In the genomic region with DNA sequence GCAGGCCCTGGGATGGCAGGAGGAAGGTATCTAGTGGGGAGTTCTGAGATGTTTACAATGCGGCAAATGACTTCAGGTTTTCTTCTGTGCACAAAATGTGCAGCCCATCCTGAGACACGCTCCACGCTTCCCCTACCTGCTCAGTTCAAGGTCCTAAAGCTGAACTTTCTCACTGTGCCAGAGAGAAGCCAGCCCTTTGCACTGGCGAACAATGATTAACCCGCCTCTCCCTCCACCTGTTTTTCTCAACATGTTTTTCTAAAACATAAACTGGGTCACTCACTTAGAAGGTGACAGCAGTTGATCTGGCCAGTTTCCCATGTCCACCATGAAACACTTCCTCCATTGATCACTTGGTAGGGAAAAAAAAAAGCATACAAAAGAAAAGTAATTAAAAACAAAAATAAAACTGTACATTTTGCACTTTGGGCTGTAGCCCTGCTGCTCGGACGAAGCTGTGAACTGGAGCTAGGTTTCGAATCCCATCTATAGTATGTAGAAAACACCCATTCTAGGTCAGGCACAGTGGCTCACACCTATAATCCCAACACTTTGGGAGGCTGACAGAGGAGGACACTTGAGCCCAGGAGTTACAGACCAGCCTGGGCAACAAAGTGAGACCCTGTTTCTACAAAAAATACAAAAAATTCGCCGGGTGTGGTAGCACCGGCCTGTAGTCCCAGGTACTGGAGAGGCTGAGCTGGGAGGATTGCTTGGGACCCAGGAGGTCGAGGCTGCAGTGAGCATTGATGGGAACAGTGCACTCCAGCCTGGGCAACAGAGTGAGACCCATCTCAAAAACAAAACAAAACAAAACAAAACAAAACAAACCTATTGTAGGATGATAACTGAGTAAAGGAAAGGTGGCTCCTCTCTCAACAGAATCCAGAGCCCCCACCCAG, we compare ENCODE assay signal across 17 cellular contexts. TPM values are rescaled to one million over a fixed set of nuclear protein-coding genes. Genes with fewer than 3 reads are reported as not detected.
DNase-seq lines count a peak whose midpoint lies in the region; ATAC-seq, FAIRE-seq and TF ChIP-seq lines count a peak whose summit lies in the region.
"Had no signal": no experiment of that assay in that cellular context is flagged by ENCODE, and none has a peak within 500 bp of the region (broad histone marks: within the 10 kb centered on the region; RNA-seq: fewer than 3 reads in every experiment).

No MANE protein-coding gene starts in this region.

- H3K9ac ChIP-seq in BLaER1 treated with 17β-estradiol and CSF1 and Interleukin-3, amounts not matched to agents 10 nM and 100 nM = peak overlapping the region in 2 of 11 experiments; percentile 50 to 71; a peak in 3 of 22 replicates

- FAIRE-seq in islet of Langerhans (lab: Jason Lieb, UNC) = peak; percentile 95

- POLR2A ChIA-PET in RWPE1 (lab: Yijun Ruan, JAX; ENCODE audit: low non-redundant PET) = no interaction called here

- H3K36me3 ChIP-seq in BLaER1 treated with 17β-estradiol and CSF1 and Interleukin-3, amounts not matched to agents 10 nM and 100 nM = no peaks in the 10 kb centered on the region
- H3K36me3 ChIP-seq in psoas muscle (ENCODE audit: insufficient read depth in 1 of 2, low read depth in 1 of 2) = no peaks in the 10 kb centered on the region

- peak overlapping the region in 10 of 11 experiments; percentile 15 to 80 (median 65); a peak in 15 of 22 replicates for H3K27ac ChIP-seq in BLaER1 treated with 17β-estradiol and CSF1 and Interleukin-3, amounts not matched to agents 10 nM and 100 nM
- H3K27ac ChIP-seq in RWPE1 (peak overlapping the region; percentile 69), psoas muscle (peak overlapping the region; percentile 86), foreskin keratinocyte (no peak overlapping the region)

- peak in 1 of 4 donors; percentile 22 for ATAC-seq in psoas muscle
- no peak for ATAC-seq in foreskin keratinocyte
- no peak for ATAC-seq in stimulated activated naive CD8-positive, alpha-beta T cell treated with anti-CD3 and anti-CD28 coated beads, Interleukin-15, Interleukin-2, amounts not matched to agents 100 U/mL and 50 U/mL, for 24 hours
- ATAC-seq: activated T-cell treated with anti-CD3 and anti-CD28 coated beads, Interleukin-2, amount 50 U/mL, for 72 hours; T-helper 17 cell had no signal

- H3K9me3 ChIP-seq in BLaER1 treated with 17β-estradiol and CSF1 and Interleukin-3, amounts not matched to agents 10 nM and 100 nM (replicated peaks in 1 of 11) = no peaks in the 10 kb centered on the region
- H3K9me3 ChIP-seq in psoas muscle = no peaks in the 10 kb centered on the region

- intact Hi-C loops in psoas muscle (cut with DNase I) = no loop called here

- H3K4me1 ChIP-seq in BLaER1 treated with 17β-estradiol and CSF1 and Interleukin-3, amounts not matched to agents 10 nM and 100 nM = peaks cover 12 to 67% (median 49%) of the 10 kb centered on the region in 10 experiments
- H3K4me1 ChIP-seq in psoas muscle (peaks cover 47% of the 10 kb centered on the region), foreskin keratinocyte (peaks cover 10% of the 10 kb centered on the region)

- H3K4me3 ChIP-seq in BLaER1 treated with 17β-estradiol and CSF1 and Interleukin-3, amounts not matched to agents 10 nM and 100 nM = 0 out of 20 replicates have a peak overlapping the region, but pooled peaks of 1 of the 10 experiments have one; percentile 1
- H3K4me3 ChIP-seq in psoas muscle = peak overlapping the region; percentile 15

- no peaks in the 10 kb centered on the region for H4K20me1 ChIP-seq in BLaER1 treated with 17β-estradiol and CSF1 and Interleukin-3, amounts not matched to agents 10 nM and 100 nM

- WGBS in psoas muscle, 3 donors = 71 to 74% (median 71%) methylated on average over 12 of the region's 12 CpGs

- DNase-seq in RWPE1 (ENCODE audit: low spot score) = no peak
- no peak for DNase-seq in psoas muscle
- no peak for DNase-seq in foreskin keratinocyte
- DNase-seq in stimulated activated naive CD8-positive, alpha-beta T cell treated with anti-CD3 and anti-CD28 coated beads, Interleukin-15, Interleukin-2, amounts not matched to agents 100 U/mL and 50 U/mL, for 24 hours = no peak
- no peak for DNase-seq in NCI-H1105 treated with DMSO at 0.1 percent for 48 hours (lab: John Stamatoyannopoulos, UW)
- no peak for DNase-seq in activated gamma-delta T cell (lab: John Stamatoyannopoulos, UW)
- DNase-seq: activated CD4-positive, alpha-beta T cell treated with anti-CD3 and anti-CD28 coated beads, Interleukin-2, amount 10 ng/mL, durations not matched to agents 24 days and 14 days; activated T-cell treated with anti-CD3 and anti-CD28 coated beads, Interleukin-2, amount 50 U/mL, for 72 hours; DND-41; effector CD8-positive, alpha-beta T cell; NCI-H1417; T-helper 17 cell had no signal

- no peak for TF ChIP-seq CTCF in RWPE1 (conservative IDR thresholded peaks at IDR 0.05; ENCODE audit: low read depth)
- TF ChIP-seq CTCF in psoas muscle (IDR thresholded peaks at IDR 0.05) = no peak
- TF ChIP-seq CTCF in foreskin keratinocyte (conservative IDR thresholded peaks at IDR 0.05) = no peak

- no peaks in the 10 kb centered on the region for H3K27me3 ChIP-seq in BLaER1 treated with 17β-estradiol and CSF1 and Interleukin-3, amounts not matched to agents 10 nM and 100 nM
- H3K27me3 ChIP-seq in psoas muscle (ENCODE audit: insufficient read depth in 3 of 3, low read length in 2 of 3) = no peaks in the 10 kb centered on the region
- H3K27me3 ChIP-seq in foreskin keratinocyte = no peaks in the 10 kb centered on the region

- CTCF ChIA-PET in RWPE1 (lab: Yijun Ruan, JAX) = interaction anchor here (0.7 kb wide), 2 partner anchors 18 to 44 kb away, joined by 3 to 10 read pairs; no protein-coding TSS in a partner anchor

- H3K4me2 ChIP-seq in BLaER1 treated with 17β-estradiol and CSF1 and Interleukin-3, amounts not matched to agents 10 nM and 100 nM = peak overlapping the region in 10 of 11 experiments; percentile 67 to 91 (median 83); a peak in 19 of 22 replicates

RNA-seq across cellular contexts. Expression of a gene that starts 6.1 kb away (rescaled TPM):
- not detected for total RNA-seq in psoas muscle
- polyA plus RNA-seq in psoas muscle = under 1 TPM in 1 of 3 donors, not detected in 2; 0.03 TPM
- not detected in 2 replicates for total RNA-seq in foreskin keratinocyte
- polyA plus RNA-seq in foreskin keratinocyte = not detected in 2 replicates
- total RNA-seq: activated CD4-positive, alpha-beta T cell treated with anti-CD3 and anti-CD28 coated beads, Interleukin-2, amount 10 ng/mL, durations not matched to agents 24 days and 14 days; activated T-cell treated with anti-CD3 and anti-CD28 coated beads, Interleukin-2, amount 50 U/mL, for 72 hours; lung microvascular endothelial cell; omental fat pad; T-helper 17 cell; ureter had no signal

RNA-seq across cellular contexts. Expression of a gene that starts 43.5 kb away (rescaled TPM):
- total RNA-seq in psoas muscle (10 to 100 TPM in 2 of 4 donors, 1 to 10 TPM in 2; 5.8 to 11.8 (median 8.5) TPM), foreskin keratinocyte (0.14 and 0.24 TPM in 2 replicates)
- polyA plus RNA-seq in psoas muscle (1 to 10 TPM; 5.9 to 9.3 (median 8.4) TPM), foreskin keratinocyte (0.19 and 0.22 TPM in 2 replicates)

RNA-seq across cellular contexts. Expression of a gene that starts 50.2 kb away (rescaled TPM):
- 1 to 10 TPM in 1 of 4 donors, under 1 TPM in 3; 0.49 to 1.0 (median 0.71) TPM for total RNA-seq in psoas muscle
- 1 to 10 TPM in 1 of 3 donors, under 1 TPM in 2; 0.08 to 1.6 (median 0.60) TPM for polyA plus RNA-seq in psoas muscle
- total RNA-seq in foreskin keratinocyte = 0.74 and 0.99 TPM in 2 replicates
- polyA plus RNA-seq in foreskin keratinocyte = 0.46 and 0.56 TPM in 2 replicates
